ENCODE assay signal across 9 cellular contexts in the genomic region with DNA sequence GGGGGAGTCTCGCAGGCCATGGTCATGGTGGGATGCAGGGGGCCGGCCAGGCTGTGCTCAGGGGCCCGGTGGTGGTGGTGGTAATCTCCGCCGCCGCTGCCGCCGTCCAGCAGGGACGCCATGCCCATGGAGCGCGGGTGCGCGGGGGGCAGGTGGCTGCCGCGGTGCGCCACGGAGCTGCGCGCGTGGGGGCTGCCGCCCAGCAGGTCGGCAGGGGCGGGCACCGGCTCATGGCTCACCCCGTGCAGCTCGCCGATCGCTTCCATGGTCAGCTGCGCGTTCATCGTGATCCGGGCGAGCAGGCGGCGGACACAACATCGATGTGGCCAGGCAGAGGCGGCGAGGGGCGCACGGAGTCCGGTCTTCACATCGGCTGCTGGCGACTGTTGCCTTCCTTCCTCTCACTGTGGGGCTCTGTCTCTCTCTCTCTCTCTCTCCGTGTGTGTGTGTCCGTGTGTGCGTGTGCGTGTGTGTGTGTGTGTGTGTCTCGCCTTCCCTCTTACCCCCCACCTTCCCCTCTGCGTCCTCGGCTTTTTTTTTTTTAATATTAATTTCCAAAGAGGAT. TPM values are rescaled to one million over a fixed set of nuclear protein-coding genes. Genes with fewer than 3 reads are reported as not detected.
DNase-seq lines count a peak whose midpoint lies in the region; ATAC-seq and TF ChIP-seq lines count a peak whose summit lies in the region.
"Had no signal": no experiment of that assay in that cellular context is flagged by ENCODE, and none has a peak within 500 bp of the region (broad histone marks: within the 10 kb centered on the region; RNA-seq: fewer than 3 reads in every experiment).

No MANE protein-coding gene starts in this region.

- no peaks in the 10 kb centered on the region for H4K20me1 ChIP-seq in OCI-LY1 (ENCODE audit: insufficient read depth, low read length)

- TF ChIP-seq CTCF in OCI-LY1 (IDR thresholded peaks at IDR 0.05; ENCODE audit: low read length) = no peak
- no peak for TF ChIP-seq CTCF in dorsolateral prefrontal cortex (IDR thresholded peaks at IDR 0.05 in 54 of 56, conservative IDR thresholded peaks at IDR 0.05 in 2 of 56; ENCODE audit: low read depth in 1 of 56, partially characterized antibody in 56 of 56)
- no peak for TF ChIP-seq CTCF in natural killer cell (IDR thresholded peaks at IDR 0.05)
- no peak for TF ChIP-seq CTCF in omental fat pad (IDR thresholded peaks at IDR 0.05)

- H3K9me2 ChIP-seq in OCI-LY1 (ENCODE audit: low read depth, low read length) = no peaks in the 10 kb centered on the region

- peak overlapping the region; percentile 58; the same call in 1 of the 2 replicates for H3K9ac ChIP-seq in OCI-LY1 (ENCODE audit: low read length)

- H3F3A ChIP-seq in OCI-LY1 (ENCODE audit: insufficient read depth, low read length) = no peaks in the 10 kb centered on the region

- peaks cover 6% of the 10 kb centered on the region for H3K4me1 ChIP-seq in OCI-LY1 (ENCODE audit: insufficient read depth, low read length, severe bottlenecking)

- no peaks in the 10 kb centered on the region for H3K9me3 ChIP-seq in OCI-LY1 (ENCODE audit: low read length)

- peaks cover 9% of the 10 kb centered on the region; the same call in 1 of the 2 replicates for H3K27me3 ChIP-seq in OCI-LY1 (ENCODE audit: insufficient read depth, low read length)
- peaks cover 15 to 100% (median 85%) of the 10 kb centered on the region in 45 donors for H3K27me3 ChIP-seq in dorsolateral prefrontal cortex

- in situ Hi-C loops in ACHN (cut with HindIII; ENCODE audit: low pct_ligation_motif_present, low pct_unique_long_range_greater_than_20kb, low sequenced_read_pairs) = no loop called here

- peaks cover 54 to 65% of the 10 kb centered on the region in 2 donors for H3K27me3 Mint-ChIP-seq in natural killer cell (ENCODE audit: low read depth in 2 of 2)

- H3K36me3 Mint-ChIP-seq in natural killer cell = no peaks in the 10 kb centered on the region

- intact Hi-C loops in dorsolateral prefrontal cortex (cut with DNase I) (loop anchor here in 1 of 2 donors (5.0 to 10.0 kb wide), 2 partner anchors 735 to 928 kb away; no protein-coding TSS in a partner anchor), natural killer cell (cut with micrococcal nuclease) (no loop called here)

- no peaks in the 10 kb centered on the region for H3K36me3 ChIP-seq in OCI-LY1 (ENCODE audit: insufficient read depth, low read length)

- peak overlapping the region; percentile 84; the same call in 1 of the 2 replicates for H2AFZ ChIP-seq in OCI-LY1 (ENCODE audit: low read length)

- H3K4me3 ChIP-seq in OCI-LY1 (ENCODE audit: low read depth, low read length, poor library complexity, severe bottlenecking) = peak overlapping the region; percentile 70
- peak overlapping the region in 57 of 59 donors; percentile 28 to 75 (median 58) for H3K4me3 ChIP-seq in dorsolateral prefrontal cortex

- H3K4me1 Mint-ChIP-seq in natural killer cell = no peaks in the 10 kb centered on the region

- H3K79me2 ChIP-seq in OCI-LY1 (ENCODE audit: insufficient read depth, low read length) = no peaks in the 10 kb centered on the region

- peak; percentile 5 for ATAC-seq in GM19023 (IDR thresholded peaks at IDR 0.05; ENCODE audit: unreplicated experiment)
- ATAC-seq in natural killer cell = no peak
- ATAC-seq in omental fat pad (ENCODE audit: low FRiP score) = no peak

- H3K27ac ChIP-seq in OCI-LY1 (ENCODE audit: low read depth, low read length, poor library complexity, severe bottlenecking) = no peak overlapping the region
- H3K27ac ChIP-seq in dorsolateral prefrontal cortex = no peak overlapping the region

- H3K4me3 Mint-ChIP-seq in natural killer cell = peak overlapping the region; percentile 67

- no peaks in the 10 kb centered on the region for H3K9me3 Mint-ChIP-seq in natural killer cell

- DNase-seq in ACHN (peak; percentile 12), dorsolateral prefrontal cortex (no peak), natural killer cell (no peak), omental fat pad (ENCODE audit: low spot score) (no peak), SKM-1 treated with dmso at 0.1 percent for 144 hours (lab: John Stamatoyannopoulos, UW; ENCODE audit: unreplicated experiment) (no peak), COLO829 (ENCODE audit: low spot score) (no peak)

- peak overlapping the region; percentile 84 for H3K4me2 ChIP-seq in OCI-LY1 (ENCODE audit: low read length)

- no peak overlapping the region for H3K27ac Mint-ChIP-seq in natural killer cell

RNA-seq across cellular contexts. Expression of gene ONECUT1, which starts 0.5 kb away (rescaled TPM):
- total RNA-seq in dorsolateral prefrontal cortex (1 to 10 TPM in 44 of 120 experiments, under 1 TPM in 62, not detected in 14; 0.20 to 3.6 (median 0.81) TPM), natural killer cell (not detected), omental fat pad (under 1 TPM in 1 of 4 donors, not detected in 3; 0.38 TPM)
- total RNA-seq: pulmonary artery endothelial cell had no signal
